21 cellular contexts compared by ENCODE assay signal in genomic region chr7:13476881-13477444, GRCh38.
DNase-seq lines count a peak whose midpoint lies in the region; ATAC-seq and TF ChIP-seq lines count a peak whose summit lies in the region.
"Had no signal": no experiment of that assay in that cellular context is flagged by ENCODE, and none has a peak within 500 bp of the region (broad histone marks: within the 10 kb centered on the region; RNA-seq: fewer than 3 reads in every experiment).

No MANE protein-coding gene starts in this region.

- no peak overlapping the region for H3K4me3 ChIP-seq in HFF-Myc (replicated peaks; ENCODE audit: low read depth, low read length)
- H3K4me3 ChIP-seq: K562, left lung had no signal

- no peak for ATAC-seq in omental fat pad (ENCODE audit: low FRiP score)
- ATAC-seq: K562; left lung; stimulated activated naive CD8-positive, alpha-beta T cell treated with anti-CD3 and anti-CD28 coated beads, Interleukin-15, amount 100 ng/mL, for 72 hours had no signal

- H3K27ac ChIP-seq in C4-2B (no peak overlapping the region), VCaP (no peak overlapping the region)
- H3K27ac ChIP-seq: HL-60, left lung had no signal

- no peak for DNase-seq in HFF-Myc (ENCODE audit: extremely low read depth, low read depth)
- peak; percentile 3 for DNase-seq in fibroblast of peridontal ligament (ENCODE audit: extremely low read depth)
- no peak for DNase-seq in anterior cingulate cortex (lab: John Stamatoyannopoulos, UW)
- no peak for DNase-seq in activated CD4-positive, CD25-positive, alpha-beta regulatory T cell treated with anti-CD3 and anti-CD28 coated beads, Interleukin-2, amount 50 U/mL, for 72 hours
- no peak for DNase-seq in omental fat pad (ENCODE audit: low spot score)
- DNase-seq in GM19240 (ENCODE audit: insufficient read length, low spot score), result no peak
- DNase-seq: activated CD8-positive, alpha-beta memory T cell treated with anti-CD3 and anti-CD28 coated beads for 24 hours; GDM1; left lung; NCI-H1092 treated with DMSO at 0.1 percent for 48 hours; NCI-H2107; NCI-H510A treated with DMSO at 0.1 percent for 48 hours; SIG-M5; small intestine; stimulated activated CD4-positive, alpha-beta T cell treated with anti-CD3 and anti-CD28 coated beads, Interleukin-4, amount 100 ng/mL, for 1 hour; stimulated activated naive CD8-positive, alpha-beta T cell treated with anti-CD3 and anti-CD28 coated beads, Interleukin-15, amount 100 ng/mL, for 72 hours; trophoblast cell had no signal

- peak; percentile 31 for TF ChIP-seq CTCF in C4-2B (conservative IDR thresholded peaks at IDR 0.05)
- peak; percentile 3 for TF ChIP-seq CTCF in HFF-Myc (IDR thresholded peaks at IDR 0.05; ENCODE audit: low read depth, low read length, missing control alignments)
- TF ChIP-seq CTCF in VCaP (conservative IDR thresholded peaks at IDR 0.05), result peak; percentile 44
- no peak for TF ChIP-seq CTCF in omental fat pad (IDR thresholded peaks at IDR 0.05)

Comparison
In these comparisons a context has a peak if more than half of its experiments do, and no peak if none do; other contexts are left out.
1. CTCF ChIP-seq: peak in C4-2B (single experiment), HFF-Myc (single experiment) and VCaP (single experiment); none in omental fat pad (0 of 3).